ENCODE assay signal across 12 cellular contexts in the genomic region with DNA sequence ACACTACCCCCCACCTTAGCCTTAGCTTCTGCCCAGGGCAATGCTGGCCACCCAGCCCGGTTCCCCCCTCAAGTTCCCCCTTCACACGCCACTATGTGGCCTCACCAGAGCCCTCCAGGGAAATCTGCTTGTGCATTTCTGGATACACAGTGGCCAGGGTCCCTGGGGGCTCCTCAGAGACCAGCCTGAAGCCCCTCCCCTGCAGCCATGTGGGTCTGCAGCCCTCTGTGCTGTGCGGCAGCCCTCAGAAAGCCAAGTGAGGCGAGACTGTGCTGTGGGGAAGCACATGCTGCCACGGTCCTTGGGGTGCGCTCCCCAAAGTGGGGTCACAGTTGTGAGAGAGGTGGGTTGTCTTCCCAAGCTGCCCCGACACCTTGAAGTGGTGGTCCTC. TPM values are rescaled to one million over a fixed set of nuclear protein-coding genes. Genes with fewer than 3 reads are reported as not detected.
DNase-seq lines count a peak whose midpoint lies in the region; ATAC-seq and TF ChIP-seq lines count a peak whose summit lies in the region.
"Had no signal": no experiment of that assay in that cellular context is flagged by ENCODE, and none has a peak within 500 bp of the region (broad histone marks: within the 10 kb centered on the region; RNA-seq: fewer than 3 reads in every experiment).

No MANE protein-coding gene starts in this region.

- peak overlapping the region; percentile 98 for H4K91ac ChIP-seq in mesenchymal stem cell (ENCODE audit: low read length)

- H3K9me3 ChIP-seq in breast epithelium (no peaks in the 10 kb centered on the region), mammary epithelial cell (replicated peaks; ENCODE audit: insufficient read depth, low read length) (no peaks in the 10 kb centered on the region), mesenchymal stem cell (ENCODE audit: control insufficient read depth, low read length) (no peaks in the 10 kb centered on the region), upper lobe of right lung (no peaks in the 10 kb centered on the region)
- no peaks in the 10 kb centered on the region for H3K9me3 ChIP-seq in CD4-positive, alpha-beta T cell (ENCODE audit: control insufficient read depth, low read length)
- H3K9me3 ChIP-seq: psoas muscle had no signal

- H3K14ac ChIP-seq in mesenchymal stem cell (ENCODE audit: low read length in 2 of 2): no peak overlapping the region

- H2BK15ac ChIP-seq in mesenchymal stem cell (ENCODE audit: low read depth, poor library complexity, severe bottlenecking): peak overlapping the region; percentile 78

- no peak for TF ChIP-seq POLR2A in breast epithelium (IDR thresholded peaks at IDR 0.05)

- H3K18ac ChIP-seq in mesenchymal stem cell (ENCODE audit: low read depth in 1 of 2, low read length in 2 of 2): peak overlapping the region; percentile 92 to 96

- peak overlapping the region; percentile 27 for H4K8ac ChIP-seq in mesenchymal stem cell (ENCODE audit: low read length)

- H3K9ac ChIP-seq in mammary epithelial cell (ENCODE audit: insufficient read depth, low read length) (no peak overlapping the region), mesenchymal stem cell (ENCODE audit: low read length) (no peak overlapping the region)
- H3K9ac ChIP-seq: KMS-11 had no signal

- H3K27ac ChIP-seq in breast epithelium (peak overlapping the region; percentile 85 to 98), mammary epithelial cell (ENCODE audit: insufficient read depth, low read depth, low read length) (no peak overlapping the region), mesenchymal stem cell (ENCODE audit: low read length, poor library complexity, severe bottlenecking) (no peak overlapping the region), upper lobe of right lung (peak overlapping the region; percentile 92)
- H3K27ac ChIP-seq in CD4-positive, alpha-beta T cell (ENCODE audit: low read depth, low read length): no peak overlapping the region
- H3K27ac ChIP-seq: brain microvascular endothelial cell, epithelial cell of prostate, KMS-11 had no signal

- H4K20me1 ChIP-seq in mammary epithelial cell (ENCODE audit: insufficient read depth, low read length): no peaks in the 10 kb centered on the region

- H3K4me3 Mint-ChIP-seq in CD4-positive, alpha-beta T cell: no peak overlapping the region
- H3K4me3 Mint-ChIP-seq: activated CD4-positive, alpha-beta T cell treated with anti-CD3 and anti-CD28 coated beads for 36 hours had no signal

- H3K36me3 Mint-ChIP-seq in CD4-positive, alpha-beta T cell (ENCODE audit: low read depth): no peaks in the 10 kb centered on the region

- H3K4me2 ChIP-seq in mammary epithelial cell (ENCODE audit: insufficient read depth, low read depth, low read length) (no peak overlapping the region), mesenchymal stem cell (ENCODE audit: low read length, poor library complexity, severe bottlenecking) (no peak overlapping the region)
- H3K4me2 ChIP-seq: KMS-11 had no signal

- no peak overlapping the region for H3K27ac Mint-ChIP-seq in CD4-positive, alpha-beta T cell
- H3K27ac Mint-ChIP-seq: activated CD4-positive, alpha-beta T cell treated with anti-CD3 and anti-CD28 coated beads for 36 hours had no signal

- H2BK5ac ChIP-seq in mesenchymal stem cell (ENCODE audit: low read depth, low read length, poor library complexity, severe bottlenecking): no peak overlapping the region

- no peak overlapping the region for H2AK5ac ChIP-seq in mesenchymal stem cell (ENCODE audit: low read length, severe bottlenecking)

- no peak overlapping the region for H2AFZ ChIP-seq in mammary epithelial cell (ENCODE audit: low read depth, low read length)
- no peak overlapping the region for H2AFZ ChIP-seq in mesenchymal stem cell (ENCODE audit: low read depth, low read length)

- no peak overlapping the region for H3K23ac ChIP-seq in mesenchymal stem cell (ENCODE audit: low read length in 2 of 2)

- TF ChIP-seq CTCF in breast epithelium (IDR thresholded peaks at IDR 0.05) (no peak), mammary epithelial cell (conservative IDR thresholded peaks at IDR 0.05 in 1 of 2, IDR thresholded peaks at IDR 0.05 in 1 of 2; ENCODE audit: extremely low read depth in 1 of 2, insufficient read depth in 1 of 2, low read depth in 1 of 2, low read length in 2 of 2) (no peak), upper lobe of right lung (IDR thresholded peaks at IDR 0.05) (no peak)
- TF ChIP-seq CTCF in CD4-positive, alpha-beta T cell (IDR thresholded peaks at IDR 0.05): no peak

- H3K79me1 ChIP-seq in mesenchymal stem cell (replicated peaks; ENCODE audit: low read length, poor library complexity, severe bottlenecking): no peaks in the 10 kb centered on the region

- no peaks in the 10 kb centered on the region for H3K9me3 Mint-ChIP-seq in CD4-positive, alpha-beta T cell

- H3K4me1 ChIP-seq in breast epithelium (peaks cover 11 to 15% of the 10 kb centered on the region in 2 donors), mammary epithelial cell (ENCODE audit: insufficient read depth, low read length) (peaks cover 13% of the 10 kb centered on the region), mesenchymal stem cell (ENCODE audit: control insufficient read depth, insufficient read depth, low read depth, low read length) (peaks cover 42% of the 10 kb centered on the region), upper lobe of right lung (peaks cover 41% of the 10 kb centered on the region)

- no peak overlapping the region for H2BK120ac ChIP-seq in mesenchymal stem cell (ENCODE audit: low read depth, low read length)

- DNase-seq in breast epithelium (ENCODE audit: low spot score in 2 of 2) (no peak), mammary epithelial cell (no peak), mesenchymal stem cell (no peak), upper lobe of right lung (no peak), COLO668 (lab: John Stamatoyannopoulos, UW; ENCODE audit: unreplicated experiment) (no peak)
- no peak for DNase-seq in CD4-positive, alpha-beta T cell
- DNase-seq: activated CD4-positive, alpha-beta T cell treated with anti-CD3 and anti-CD28 coated beads for 36 hours; brain microvascular endothelial cell; psoas muscle; T-helper 1 cell had no signal

- H2BK12ac ChIP-seq in mesenchymal stem cell (ENCODE audit: low read length in 2 of 2): peak overlapping the region; percentile 70 to 76

- in situ Hi-C loops in mammary epithelial cell (cut with MboI; ENCODE audit: low sequenced_read_pairs in 2 of 2): no loop called here

- CTCF ChIA-PET in mammary epithelial cell (lab: Charles Lee; ENCODE audit: low non-redundant PET): no interaction called here
- CTCF ChIA-PET in CD4-positive, alpha-beta T cell (lab: Charles Lee): no interaction called here

- WGBS in mammary epithelial cell (ENCODE audit: low coverage, missing lambda C conversion rate): 86% methylated on average over 7 of the region's 7 CpGs
- WGBS in mesenchymal stem cell: 87% methylated on average over 7 of the region's 7 CpGs

- peak overlapping the region; percentile 95 for H3K4ac ChIP-seq in mesenchymal stem cell (ENCODE audit: low read depth in 1 of 2, low read length in 2 of 2)

- POLR2A ChIA-PET in CD4-positive, alpha-beta T cell (lab: Charles Lee): no interaction called here

- no TSS peak for BruUV-seq in mammary epithelial cell (replicated peaks; lab: Mats Ljungman, UMichigan)

- intact Hi-C loops in breast epithelium (cut with DNase I; ENCODE audit: low total_unique reads) (no loop called here), mammary epithelial cell (cut with micrococcal nuclease) (loop anchor here (5.0 kb wide), 1 partner anchor 37 kb away; the partner anchor contains the start of gene MAPK11), upper lobe of right lung (cut with DNase I) (no loop called here)
- intact Hi-C loops in CD4-positive, alpha-beta T cell (cut with DNase I, micrococcal nuclease): no loop called here

- peaks cover 12% of the 10 kb centered on the region for H3K27me3 Mint-ChIP-seq in CD4-positive, alpha-beta T cell

- H3K4me1 Mint-ChIP-seq in CD4-positive, alpha-beta T cell (ENCODE audit: low read depth): peaks cover 10% of the 10 kb centered on the region

- peaks cover 26% of the 10 kb centered on the region for H3K79me2 ChIP-seq in mammary epithelial cell (ENCODE audit: insufficient read depth, low read length)

- dilution Hi-C loops in mammary epithelial cell (cut with HindIII; ENCODE audit: low sequenced_read_pairs): no loop called here

- H3K27me3 ChIP-seq in breast epithelium (no peaks in the 10 kb centered on the region), mammary epithelial cell (ENCODE audit: insufficient read depth, low read length) (no peaks in the 10 kb centered on the region), mesenchymal stem cell (ENCODE audit: control insufficient read depth in 1 of 2, insufficient read depth in 1 of 2, low read length in 2 of 2) (no peaks in the 10 kb centered on the region), upper lobe of right lung (no peaks in the 10 kb centered on the region)
- peaks cover 28% of the 10 kb centered on the region for H3K27me3 ChIP-seq in CD4-positive, alpha-beta T cell (ENCODE audit: control insufficient read depth, insufficient read depth, low read length)
- H3K27me3 ChIP-seq: brain microvascular endothelial cell had no signal

- H3K36me3 ChIP-seq in breast epithelium: no peaks in the 10 kb centered on the region
- H3K36me3 ChIP-seq in mammary epithelial cell (ENCODE audit: insufficient read depth, low read length): no peaks in the 10 kb centered on the region
- H3K36me3 ChIP-seq in mesenchymal stem cell (ENCODE audit: control insufficient read depth in 1 of 2, insufficient read depth in 2 of 2, low read depth in 1 of 2, low read length in 2 of 2): peaks cover 0 to 19% of the 10 kb centered on the region in 2 experiments
- H3K36me3 ChIP-seq in upper lobe of right lung: no peaks in the 10 kb centered on the region
- H3K36me3 ChIP-seq: brain microvascular endothelial cell had no signal

- H3K4me3 ChIP-seq in breast epithelium (no peak overlapping the region), mammary epithelial cell (replicated peaks in 1 of 3; ENCODE audit: insufficient read depth in 1 of 3, low read depth in 2 of 3, low read length in 3 of 3) (no peak overlapping the region), mesenchymal stem cell (ENCODE audit: insufficient read depth in 1 of 2, low read depth in 1 of 2, low read length in 2 of 2) (no peak overlapping the region), upper lobe of right lung (no peak overlapping the region)
- H3K4me3 ChIP-seq: psoas muscle had no signal

- ATAC-seq in upper lobe of right lung: no peak
- no peak for ATAC-seq in CD4-positive, alpha-beta T cell (ENCODE audit: poor library complexity)
- ATAC-seq: activated CD4-positive, alpha-beta T cell treated with anti-CD3 and anti-CD28 coated beads for 36 hours; psoas muscle had no signal

RNA-seq across cellular contexts. Expression of gene PLXNB2, which starts 2.1 kb away (rescaled TPM):
- total RNA-seq in breast epithelium (100 to 1,000 TPM in 2 of 3 donors, 10 to 100 TPM in 1; 79.0 to 137 (median 122) TPM), mammary epithelial cell (100 to 1,000 TPM; 122 to 240 TPM), upper lobe of right lung (308 TPM)
- 96.4 TPM for polyA plus RNA-seq in mammary epithelial cell
- 162 TPM for polyA minus RNA-seq in mammary epithelial cell
- 242 TPM for polyA plus RNA-seq in mesenchymal stem cell (2013, experiment 1 of 2)
- 231 TPM for polyA plus RNA-seq in mesenchymal stem cell (2013, experiment 2 of 2)
- 1 to 10 TPM; 2.8 to 3.9 TPM for total RNA-seq in CD4-positive, alpha-beta T cell

RNA-seq across cellular contexts. Expression of gene DENND6B, which starts 17.2 kb away (rescaled TPM):
- total RNA-seq in breast epithelium: 1 to 10 TPM; 1.8 to 6.9 (median 5.4) TPM
- 1 to 10 TPM; 2.0 to 3.4 TPM for total RNA-seq in mammary epithelial cell
- 1.2 TPM for polyA plus RNA-seq in mammary epithelial cell
- 9.9 TPM for polyA minus RNA-seq in mammary epithelial cell
- polyA plus RNA-seq in mesenchymal stem cell (2013, experiment 1 of 2): 4.2 TPM
- 3.7 TPM for polyA plus RNA-seq in mesenchymal stem cell (2013, experiment 2 of 2)
- total RNA-seq in upper lobe of right lung: 9.3 TPM
- 1 to 10 TPM; 1.8 to 1.9 TPM for total RNA-seq in CD4-positive, alpha-beta T cell

RNA-seq across cellular contexts. Expression of gene PPP6R2, which starts 33.5 kb away (rescaled TPM):
- total RNA-seq in breast epithelium: 10 to 100 TPM; 48.3 to 54.1 (median 49.5) TPM
- 10 to 100 TPM; 37.7 to 52.3 TPM for total RNA-seq in mammary epithelial cell
- polyA plus RNA-seq in mammary epithelial cell: 23.4 TPM
- 35.5 TPM for polyA minus RNA-seq in mammary epithelial cell
- 23.0 TPM for polyA plus RNA-seq in mesenchymal stem cell (2013, experiment 1 of 2)
- 22.9 TPM for polyA plus RNA-seq in mesenchymal stem cell (2013, experiment 2 of 2)
- total RNA-seq in upper lobe of right lung: 54.0 TPM
- 10 to 100 TPM; 47.1 to 48.0 TPM for total RNA-seq in CD4-positive, alpha-beta T cell

RNA-seq across cellular contexts. Expression of gene MAPK11, which starts 39.4 kb away (rescaled TPM):
- total RNA-seq in breast epithelium (10 to 100 TPM in 2 of 3 donors, 1 to 10 TPM in 1; 5.7 to 16.5 (median 13.4) TPM), mammary epithelial cell (10 to 100 TPM in 1 of 2 donors, 1 to 10 TPM in 1; 9.3 to 10.0 TPM), upper lobe of right lung (26.1 TPM)
- polyA plus RNA-seq in mammary epithelial cell: 3.4 TPM
- 4.2 TPM for polyA minus RNA-seq in mammary epithelial cell
- 5.5 TPM for polyA plus RNA-seq in mesenchymal stem cell (2013, experiment 1 of 2)
- polyA plus RNA-seq in mesenchymal stem cell (2013, experiment 2 of 2): 5.0 TPM
- total RNA-seq in CD4-positive, alpha-beta T cell: 1 to 10 TPM; 4.2 to 4.9 TPM

RNA-seq across cellular contexts. Expression of gene MAPK12, which starts 48.1 kb away (rescaled TPM):
- 1 to 10 TPM; 3.8 to 9.8 (median 5.3) TPM for total RNA-seq in breast epithelium
- 10 to 100 TPM; 11.1 to 11.5 TPM for total RNA-seq in mammary epithelial cell
- 5.8 TPM for polyA plus RNA-seq in mammary epithelial cell
- 1.1 TPM for polyA minus RNA-seq in mammary epithelial cell
- 34.8 TPM for polyA plus RNA-seq in mesenchymal stem cell (2013, experiment 1 of 2)
- polyA plus RNA-seq in mesenchymal stem cell (2013, experiment 2 of 2): 35.2 TPM
- 22.2 TPM for total RNA-seq in upper lobe of right lung
- 1 to 10 TPM; 1.2 to 1.3 TPM for total RNA-seq in CD4-positive, alpha-beta T cell

Comparison
In these comparisons a context has a peak if more than half of its experiments do, and no peak if none do; other contexts are left out.
1. H3K27ac ChIP-seq: peak in breast epithelium (2 of 2) and upper lobe of right lung (single experiment); none in mammary epithelial cell (single experiment), mesenchymal stem cell (single experiment) and CD4-positive, alpha-beta T cell (single experiment).
2. RNA of gene PLXNB2, which starts 2.1 kb away (total RNA-seq): 308 TPM in upper lobe of right lung (single experiment), 122 to 240 TPM in mammary epithelial cell and 79.0 to 137 TPM in breast epithelium; 2.8 to 3.9 TPM in CD4-positive, alpha-beta T cell; every median in the first group is over 10 times any median in the second.